2 cellular contexts compared by ENCODE assay signal in the genomic region with DNA sequence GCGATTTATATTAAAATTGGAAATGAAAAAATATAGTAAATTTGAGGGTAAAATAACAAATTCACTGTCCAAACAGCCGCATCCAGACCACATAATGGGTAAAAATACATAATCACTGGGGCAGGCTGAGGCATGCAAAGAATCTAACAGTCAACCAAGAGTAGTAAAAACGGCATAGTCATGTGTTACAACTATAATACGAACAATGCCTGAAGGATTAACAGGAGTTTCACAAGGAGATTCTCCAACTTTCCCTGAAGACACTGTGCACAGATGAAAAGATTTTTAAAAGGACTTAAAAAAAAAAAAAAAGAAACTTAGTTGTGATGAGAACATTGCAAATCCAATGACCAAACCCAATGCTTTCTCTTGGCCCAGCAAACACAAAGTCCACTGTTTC.
TF ChIP-seq lines count a peak whose summit lies in the region.

No MANE protein-coding gene starts in this region.

TF ChIP-seq in GM23338, 12 proteins besides CTCF, POLR2A, EP300 and RAD21 (continues in another document):
- no peak for TF ChIP-seq STAT1 (IDR thresholded peaks at IDR 0.05; ENCODE audit: unreplicated experiment)
- TF ChIP-seq, protein P1, sequence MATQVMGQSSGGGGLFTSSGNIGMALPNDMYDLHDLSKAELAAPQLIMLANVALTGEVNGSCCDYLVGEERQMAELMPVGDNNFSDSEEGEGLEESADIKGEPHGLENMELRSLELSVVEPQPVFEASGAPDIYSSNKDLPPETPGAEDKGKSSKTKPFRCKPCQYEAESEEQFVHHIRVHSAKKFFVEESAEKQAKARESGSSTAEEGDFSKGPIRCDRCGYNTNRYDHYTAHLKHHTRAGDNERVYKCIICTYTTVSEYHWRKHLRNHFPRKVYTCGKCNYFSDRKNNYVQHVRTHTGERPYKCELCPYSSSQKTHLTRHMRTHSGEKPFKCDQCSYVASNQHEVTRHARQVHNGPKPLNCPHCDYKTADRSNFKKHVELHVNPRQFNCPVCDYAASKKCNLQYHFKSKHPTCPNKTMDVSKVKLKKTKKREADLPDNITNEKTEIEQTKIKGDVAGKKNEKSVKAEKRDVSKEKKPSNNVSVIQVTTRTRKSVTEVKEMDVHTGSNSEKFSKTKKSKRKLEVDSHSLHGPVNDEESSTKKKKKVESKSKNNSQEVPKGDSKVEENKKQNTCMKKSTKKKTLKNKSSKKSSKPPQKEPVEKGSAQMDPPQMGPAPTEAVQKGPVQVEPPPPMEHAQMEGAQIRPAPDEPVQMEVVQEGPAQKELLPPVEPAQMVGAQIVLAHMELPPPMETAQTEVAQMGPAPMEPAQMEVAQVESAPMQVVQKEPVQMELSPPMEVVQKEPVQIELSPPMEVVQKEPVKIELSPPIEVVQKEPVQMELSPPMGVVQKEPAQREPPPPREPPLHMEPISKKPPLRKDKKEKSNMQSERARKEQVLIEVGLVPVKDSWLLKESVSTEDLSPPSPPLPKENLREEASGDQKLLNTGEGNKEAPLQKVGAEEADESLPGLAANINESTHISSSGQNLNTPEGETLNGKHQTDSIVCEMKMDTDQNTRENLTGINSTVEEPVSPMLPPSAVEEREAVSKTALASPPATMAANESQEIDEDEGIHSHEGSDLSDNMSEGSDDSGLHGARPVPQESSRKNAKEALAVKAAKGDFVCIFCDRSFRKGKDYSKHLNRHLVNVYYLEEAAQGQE (IDR thresholded peaks at IDR 0.05; ENCODE audit: unreplicated experiment), result no peak
- no peak for TF ChIP-seq ETS1 (IDR thresholded peaks at IDR 0.05)
- TF ChIP-seq POLR2AphosphoS5 (IDR thresholded peaks at IDR 0.05; ENCODE audit: low read depth), result no peak
- TF ChIP-seq, protein P2, sequence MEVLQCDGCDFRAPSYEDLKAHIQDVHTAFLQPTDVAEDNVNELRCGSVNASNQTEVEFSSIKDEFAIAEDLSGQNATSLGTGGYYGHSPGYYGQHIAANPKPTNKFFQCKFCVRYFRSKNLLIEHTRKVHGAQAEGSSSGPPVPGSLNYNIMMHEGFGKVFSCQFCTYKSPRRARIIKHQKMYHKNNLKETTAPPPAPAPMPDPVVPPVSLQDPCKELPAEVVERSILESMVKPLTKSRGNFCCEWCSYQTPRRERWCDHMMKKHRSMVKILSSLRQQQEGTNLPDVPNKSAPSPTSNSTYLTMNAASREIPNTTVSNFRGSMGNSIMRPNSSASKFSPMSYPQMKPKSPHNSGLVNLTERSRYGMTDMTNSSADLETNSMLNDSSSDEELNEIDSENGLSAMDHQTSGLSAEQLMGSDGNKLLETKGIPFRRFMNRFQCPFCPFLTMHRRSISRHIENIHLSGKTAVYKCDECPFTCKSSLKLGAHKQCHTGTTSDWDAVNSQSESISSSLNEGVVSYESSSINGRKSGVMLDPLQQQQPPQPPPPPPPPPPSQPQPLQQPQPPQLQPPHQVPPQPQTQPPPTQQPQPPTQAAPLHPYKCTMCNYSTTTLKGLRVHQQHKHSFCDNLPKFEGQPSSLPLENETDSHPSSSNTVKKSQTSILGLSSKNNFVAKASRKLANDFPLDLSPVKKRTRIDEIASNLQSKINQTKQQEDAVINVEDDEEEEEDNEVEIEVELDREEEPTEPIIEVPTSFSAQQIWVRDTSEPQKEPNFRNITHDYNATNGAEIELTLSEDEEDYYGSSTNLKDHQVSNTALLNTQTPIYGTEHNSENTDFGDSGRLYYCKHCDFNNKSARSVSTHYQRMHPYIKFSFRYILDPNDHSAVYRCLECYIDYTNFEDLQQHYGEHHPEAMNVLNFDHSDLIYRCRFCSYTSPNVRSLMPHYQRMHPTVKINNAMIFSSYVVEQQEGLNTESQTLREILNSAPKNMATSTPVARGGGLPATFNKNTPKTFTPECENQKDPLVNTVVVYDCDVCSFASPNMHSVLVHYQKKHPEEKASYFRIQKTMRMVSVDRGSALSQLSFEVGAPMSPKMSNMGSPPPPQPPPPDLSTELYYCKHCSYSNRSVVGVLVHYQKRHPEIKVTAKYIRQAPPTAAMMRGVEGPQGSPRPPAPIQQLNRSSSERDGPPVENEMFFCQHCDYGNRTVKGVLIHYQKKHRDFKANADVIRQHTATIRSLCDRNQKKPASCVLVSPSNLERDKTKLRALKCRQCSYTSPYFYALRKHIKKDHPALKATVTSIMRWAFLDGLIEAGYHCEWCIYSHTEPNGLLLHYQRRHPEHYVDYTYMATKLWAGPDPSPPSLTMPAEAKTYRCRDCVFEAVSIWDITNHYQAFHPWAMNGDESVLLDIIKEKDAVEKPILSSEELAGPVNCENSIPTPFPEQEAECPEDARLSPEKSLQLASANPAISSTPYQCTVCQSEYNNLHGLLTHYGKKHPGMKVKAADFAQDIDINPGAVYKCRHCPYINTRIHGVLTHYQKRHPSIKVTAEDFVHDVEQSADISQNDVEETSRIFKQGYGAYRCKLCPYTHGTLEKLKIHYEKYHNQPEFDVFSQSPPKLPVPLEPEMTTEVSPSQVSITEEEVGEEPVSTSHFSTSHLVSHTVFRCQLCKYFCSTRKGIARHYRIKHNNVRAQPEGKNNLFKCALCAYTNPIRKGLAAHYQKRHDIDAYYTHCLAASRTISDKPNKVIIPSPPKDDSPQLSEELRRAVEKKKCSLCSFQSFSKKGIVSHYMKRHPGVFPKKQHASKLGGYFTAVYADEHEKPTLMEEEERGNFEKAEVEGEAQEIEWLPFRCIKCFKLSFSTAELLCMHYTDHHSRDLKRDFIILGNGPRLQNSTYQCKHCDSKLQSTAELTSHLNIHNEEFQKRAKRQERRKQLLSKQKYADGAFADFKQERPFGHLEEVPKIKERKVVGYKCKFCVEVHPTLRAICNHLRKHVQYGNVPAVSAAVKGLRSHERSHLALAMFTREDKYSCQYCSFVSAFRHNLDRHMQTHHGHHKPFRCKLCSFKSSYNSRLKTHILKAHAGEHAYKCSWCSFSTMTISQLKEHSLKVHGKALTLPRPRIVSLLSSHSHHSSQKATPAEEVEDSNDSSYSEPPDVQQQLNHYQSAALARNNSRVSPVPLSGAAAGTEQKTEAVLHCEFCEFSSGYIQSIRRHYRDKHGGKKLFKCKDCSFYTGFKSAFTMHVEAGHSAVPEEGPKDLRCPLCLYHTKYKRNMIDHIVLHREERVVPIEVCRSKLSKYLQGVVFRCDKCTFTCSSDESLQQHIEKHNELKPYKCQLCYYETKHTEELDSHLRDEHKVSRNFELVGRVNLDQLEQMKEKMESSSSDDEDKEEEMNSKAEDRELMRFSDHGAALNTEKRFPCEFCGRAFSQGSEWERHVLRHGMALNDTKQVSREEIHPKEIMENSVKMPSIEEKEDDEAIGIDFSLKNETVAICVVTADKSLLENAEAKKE (CRISPR knock-in tag; IDR thresholded peaks at IDR 0.05), result no peak
- TF ChIP-seq ZNF114 (CRISPR knock-in tag; IDR thresholded peaks at IDR 0.05), result no peak
- TF ChIP-seq JUNB (IDR thresholded peaks at IDR 0.05; ENCODE audit: unreplicated experiment), result no peak
- no peak for TF ChIP-seq EZH2 (IDR thresholded peaks at IDR 0.05; ENCODE audit: low read depth, unreplicated experiment)
- no peak for TF ChIP-seq ZNF331 (CRISPR knock-in tag; IDR thresholded peaks at IDR 0.05; ENCODE audit: low read depth)
- no peak for TF ChIP-seq EZH2phosphoT487 (IDR thresholded peaks at IDR 0.05; ENCODE audit: unreplicated experiment)

TF ChIP-seq in H1, 55 proteins besides CTCF, POLR2A, EP300 and RAD21:
- TF ChIP-seq ATF2 (IDR thresholded peaks at IDR 0.05; ENCODE audit: low read length) (no peak), CREB1 (IDR thresholded peaks at IDR 0.05) (no peak), SRF (IDR thresholded peaks at IDR 0.05; ENCODE audit: low read depth, low read length) (no peak), TBP (IDR thresholded peaks at IDR 0.05; ENCODE audit: low read depth, low read length) (no peak), BRCA1 (IDR thresholded peaks at IDR 0.05; ENCODE audit: low read depth, low read length) (no peak), JUND (IDR thresholded peaks at IDR 0.05; ENCODE audit: low read length) (no peak), YY1 (IDR thresholded peaks at IDR 0.05; ENCODE audit: low read depth, low read length) (no peak), BCL11A (IDR thresholded peaks at IDR 0.05; ENCODE audit: low read depth in 2 of 2, low read length in 2 of 2) (no peak), CHD2 (IDR thresholded peaks at IDR 0.05; ENCODE audit: low read length) (no peak)
